In genomic region chr7:7181519-7182155, GRCh38 we compare ENCODE assay signal across 8 cellular contexts. TPM values are rescaled to one million over a fixed set of nuclear protein-coding genes. Genes with fewer than 3 reads are reported as not detected.
DNase-seq lines count a peak whose midpoint lies in the region; ATAC-seq and TF ChIP-seq lines count a peak whose summit lies in the region.

No MANE protein-coding gene starts in this region.

- peak; percentile 37 for ATAC-seq in HG02642 (IDR thresholded peaks at IDR 0.05; ENCODE audit: poor library complexity, unreplicated experiment)

- no peaks in the 10 kb centered on the region for H3K27me3 ChIP-seq in liver (ENCODE audit: control insufficient read depth in 4 of 4, insufficient read depth in 4 of 4, low read length in 3 of 4)

- peaks cover 1 to 22% (median 16%) of the 10 kb centered on the region in 4 donors for H3K4me1 ChIP-seq in liver (ENCODE audit: control insufficient read depth in 4 of 4, insufficient read depth in 4 of 4, low read length in 3 of 4)

- 1% methylated on average over 12 of the region's 12 CpGs for WGBS in liver

- peak overlapping the region; percentile 84 to 87 for H3K9ac ChIP-seq in liver (ENCODE audit: low read depth in 1 of 2, low read length in 2 of 2)

- H3K4me3 ChIP-seq in NB4 (ENCODE audit: low read depth, low read length): peak overlapping the region; percentile 92
- H3K4me3 ChIP-seq in liver (ENCODE audit: low read depth in 1 of 3, low read length in 3 of 3): peak overlapping the region; percentile 64 to 91 (median 89)

- no peaks in the 10 kb centered on the region for H3K9me3 ChIP-seq in liver (ENCODE audit: control insufficient read depth in 4 of 4, low read length in 3 of 4)

- TF ChIP-seq POLR2A in NB4 (IDR thresholded peaks at IDR 0.05; ENCODE audit: extremely low read depth, insufficient read length): no peak

- DNase-seq in NCI-H1436 (lab: John Stamatoyannopoulos, UW) (peak; percentile 21), NCI-H1436 treated with DMSO at 0.1 percent for 48 hours (lab: John Stamatoyannopoulos, UW) (no peak), NB4 (ENCODE audit: low read depth) (peak; percentile 92)
- peak; percentile 4 to 14 for DNase-seq in stimulated activated CD8-positive, alpha-beta memory T cell treated with anti-CD3 and anti-CD28 coated beads, Interleukin-4, amount 100 ng/mL, for 4 hours (ENCODE audit: low read depth in 2 of 2, low spot score in 1 of 2)

- no peak for TF ChIP-seq RAD21 in liver (IDR thresholded peaks at IDR 0.05)

- no peaks in the 10 kb centered on the region for H3K36me3 ChIP-seq in liver (ENCODE audit: control insufficient read depth in 4 of 4, insufficient read depth in 3 of 4, low read depth in 1 of 4, low read length in 3 of 4)

- H3K27ac ChIP-seq in VCaP (peak overlapping the region; percentile 83), cingulate gyrus (ENCODE audit: low read depth, low read length) (peak overlapping the region; percentile 93), liver (ENCODE audit: low read depth in 1 of 2, low read length in 2 of 2) (peak overlapping the region; percentile 93 to 99)

- TF ChIP-seq CTCF in NB4 (IDR thresholded peaks at IDR 0.05; ENCODE audit: low read depth, low read length): peak; percentile 19
- TF ChIP-seq CTCF in VCaP (conservative IDR thresholded peaks at IDR 0.05): no peak
- no peak for TF ChIP-seq CTCF in liver (IDR thresholded peaks at IDR 0.05; ENCODE audit: low read depth, low read length, missing input control)

TF ChIP-seq in liver, 16 proteins besides CTCF, POLR2A, EP300 and RAD21:
- TF ChIP-seq RXRA (IDR thresholded peaks at IDR 0.05): peak in 1 of 2 donors; percentile 40
- no peak for TF ChIP-seq EGR1 (IDR thresholded peaks at IDR 0.05; ENCODE audit: low read depth in 2 of 2)
- TF ChIP-seq HNF4G (IDR thresholded peaks at IDR 0.05): peak; percentile 35

RNA-seq across cellular contexts. Expression of gene C1GALT1, which starts 0.7 kb away (rescaled TPM):
- total RNA-seq in liver: 10 to 100 TPM; 16.2 to 28.6 TPM
- 1 to 10 TPM; 5.6 to 8.8 TPM for polyA plus RNA-seq in liver
